In the genomic region with DNA sequence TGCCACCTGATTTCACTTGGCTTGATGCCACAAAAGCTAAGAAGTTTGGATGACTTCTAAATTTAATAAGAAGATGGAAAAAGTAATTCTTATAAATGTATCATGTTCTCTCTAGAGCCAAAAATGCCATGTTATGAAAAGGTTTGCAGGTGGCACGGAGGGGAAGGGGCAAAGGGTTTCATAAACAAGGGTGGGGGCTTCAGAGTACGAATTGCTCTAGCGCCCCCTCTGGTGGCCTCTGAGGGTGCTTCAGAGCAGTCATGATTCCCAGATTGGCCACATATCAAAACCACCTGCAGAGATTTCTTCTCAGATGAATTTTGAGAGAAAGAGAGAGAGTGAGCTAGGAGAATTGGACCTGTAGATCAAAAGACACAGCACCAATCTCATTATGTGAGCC, we compare ENCODE assay signal across 10 cellular contexts.
DNase-seq lines count a peak whose midpoint lies in the region; ATAC-seq and TF ChIP-seq lines count a peak whose summit lies in the region.
"Had no signal": no experiment of that assay in that cellular context is flagged by ENCODE, and none has a peak within 500 bp of the region (broad histone marks: within the 10 kb centered on the region; RNA-seq: fewer than 3 reads in every experiment).

No MANE protein-coding gene starts in this region.

- H3K4me3 Mint-ChIP-seq in nephron progenitor cell: no peak overlapping the region
- no peak overlapping the region for H3K4me3 Mint-ChIP-seq in effector memory CD8-positive, alpha-beta T cell

- H3K9me3 Mint-ChIP-seq in nephron progenitor cell: no peaks in the 10 kb centered on the region
- no peaks in the 10 kb centered on the region for H3K9me3 Mint-ChIP-seq in effector memory CD8-positive, alpha-beta T cell
- H3K9me3 Mint-ChIP-seq: activated naive CD4-positive, alpha-beta T cell treated with anti-CD3 and anti-CD28 coated beads, Interleukin-2, amount 50 U/mL, for 72 hours had no signal

- ATAC-seq in effector memory CD8-positive, alpha-beta T cell (replicated peaks): no peak
- ATAC-seq in HG02623 (IDR thresholded peaks at IDR 0.05; ENCODE audit: unreplicated experiment): no peak
- ATAC-seq in GM18505 (IDR thresholded peaks at IDR 0.05; ENCODE audit: unreplicated experiment): no peak
- ATAC-seq: activated naive CD4-positive, alpha-beta T cell treated with anti-CD3 and anti-CD28 coated beads, Interleukin-2, amount 50 U/mL, for 72 hours had no signal

- H3K36me3 Mint-ChIP-seq in nephron progenitor cell (ENCODE audit: low read depth): no peaks in the 10 kb centered on the region
- no peaks in the 10 kb centered on the region for H3K36me3 Mint-ChIP-seq in effector memory CD8-positive, alpha-beta T cell (ENCODE audit: insufficient read depth)
- H3K36me3 Mint-ChIP-seq: activated naive CD4-positive, alpha-beta T cell treated with anti-CD3 and anti-CD28 coated beads, Interleukin-2, amount 50 U/mL, for 72 hours had no signal

- DNase-seq in NCI-H146 (lab: John Stamatoyannopoulos, UW) (peak; percentile 22), NCI-H146 treated with DMSO at 0.1 percent for 48 hours (lab: John Stamatoyannopoulos, UW; ENCODE audit: unreplicated experiment) (no peak), HFF-Myc (ENCODE audit: extremely low read depth, low read depth) (no peak), brain microvascular endothelial cell (no peak), nephron progenitor cell (peak; percentile 36)
- no peak for DNase-seq in effector memory CD8-positive, alpha-beta T cell
- DNase-seq: effector CD8-positive, alpha-beta T cell had no signal

- H3K36me3 ChIP-seq in brain microvascular endothelial cell (replicated peaks): no peaks in the 10 kb centered on the region

- H3K27ac Mint-ChIP-seq in nephron progenitor cell: no peak overlapping the region
- H3K27ac Mint-ChIP-seq in effector memory CD8-positive, alpha-beta T cell: no peak overlapping the region
- H3K27ac Mint-ChIP-seq: activated naive CD4-positive, alpha-beta T cell treated with anti-CD3 and anti-CD28 coated beads, Interleukin-2, amount 50 U/mL, for 72 hours had no signal

- no peak for TF ChIP-seq POLR2A in GM18505 (IDR thresholded peaks at IDR 0.05; ENCODE audit: borderline replicate concordance, extremely low read depth, insufficient read depth, insufficient read length)

- no peak overlapping the region for H3K27ac ChIP-seq in brain microvascular endothelial cell

- TF ChIP-seq CTCF in HFF-Myc (IDR thresholded peaks at IDR 0.05; ENCODE audit: low read depth, low read length, missing control alignments) (peak; percentile 62), brain microvascular endothelial cell (IDR thresholded peaks at IDR 0.05; ENCODE audit: low read depth, low read length, missing control alignments) (peak; percentile 56), nephron progenitor cell (IDR thresholded peaks at IDR 0.05) (peak; percentile 48)

- H3K27me3 ChIP-seq in brain microvascular endothelial cell (replicated peaks): no peaks in the 10 kb centered on the region

- H3K4me1 Mint-ChIP-seq in nephron progenitor cell: peaks cover 18% of the 10 kb centered on the region
- H3K4me1 Mint-ChIP-seq in effector memory CD8-positive, alpha-beta T cell (ENCODE audit: low read depth in 2 of 2): peaks cover 4 to 8% of the 10 kb centered on the region in 2 donors

- peaks cover 4% of the 10 kb centered on the region for H3K27me3 Mint-ChIP-seq in nephron progenitor cell (ENCODE audit: low read depth, poor library complexity)
- peaks cover 0 to 5% of the 10 kb centered on the region in 2 donors for H3K27me3 Mint-ChIP-seq in effector memory CD8-positive, alpha-beta T cell

- no peak overlapping the region for H3K4me3 ChIP-seq in HFF-Myc (replicated peaks; ENCODE audit: low read depth, low read length)
- H3K4me3 ChIP-seq in brain microvascular endothelial cell (ENCODE audit: low read depth, low read length): no peak overlapping the region

- in situ Hi-C loops in brain microvascular endothelial cell (cut with HindIII; ENCODE audit: low pct_ligation_motif_present, low sequenced_read_pairs): no loop called here

Comparison
In these comparisons a context has a peak if more than half of its experiments do, and no peak if none do; other contexts are left out.
1. DNase-seq: peak in NCI-H146 (single experiment) and nephron progenitor cell (single experiment); none in NCI-H146 treated with DMSO at 0.1 percent for 48 hours (single experiment), HFF-Myc (single experiment), brain microvascular endothelial cell (single experiment) and effector memory CD8-positive, alpha-beta T cell (0 of 3).
2. Peak in every context shown above with its lines, with median percentiles within 50 percentile points of each other: CTCF ChIP-seq.